ENCODE assay signal across 1 cellular context in the genomic region with DNA sequence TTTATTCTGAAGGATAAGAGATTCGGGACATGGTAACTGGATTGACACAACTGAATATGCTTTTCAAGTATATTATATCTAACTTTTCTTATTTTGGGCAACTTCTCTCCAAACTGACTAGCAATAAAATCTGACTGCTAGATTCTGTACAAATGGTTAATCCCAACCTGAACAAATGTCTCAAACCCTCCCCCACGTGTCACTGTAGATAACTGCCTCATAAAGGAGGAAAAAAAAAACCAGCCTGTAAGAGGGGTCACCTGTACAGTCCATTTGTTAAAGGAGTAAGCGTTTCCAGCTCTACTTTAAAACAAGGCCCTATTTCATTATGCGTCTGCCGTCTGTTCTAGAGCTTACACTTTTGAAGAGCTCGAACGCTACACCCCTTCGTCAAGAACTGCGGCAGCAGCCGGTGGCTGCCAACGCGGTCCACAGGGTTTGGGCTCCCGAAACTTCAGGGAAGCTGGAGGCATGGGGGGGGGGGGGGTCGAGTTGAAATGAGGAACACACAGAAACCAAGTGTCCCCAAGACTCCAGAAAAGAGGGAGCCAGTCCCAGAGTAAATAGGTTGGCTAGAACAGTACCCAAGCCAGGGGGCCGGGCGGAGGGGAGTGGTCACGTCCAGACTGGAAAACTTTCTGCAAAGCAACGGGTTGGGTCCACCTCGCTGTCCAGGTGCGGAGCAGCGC.
TF ChIP-seq lines count a peak whose summit lies in the region.

No MANE protein-coding gene starts in this region.

TF ChIP-seq in K562, 482 proteins besides CTCF, POLR2A, EP300 and RAD21 (continued from another document):
- TF ChIP-seq MAFK (IDR thresholded peaks at IDR 0.05; ENCODE audit: low read length) (no peak), CBX3 (IDR thresholded peaks at IDR 0.05; ENCODE audit: borderline replicate concordance in 1 of 2, low read length in 2 of 2) (no peak), PPARD (CRISPR knock-in tag; IDR thresholded peaks at IDR 0.05) (no peak), TAF9B (IDR thresholded peaks at IDR 0.05; ENCODE audit: partially characterized antibody) (no peak), MECOM (CRISPR knock-in tag; IDR thresholded peaks at IDR 0.05) (0 out of 2 replicates have a peak, but pooled peaks have one; percentile 25), PKNOX1 (IDR thresholded peaks at IDR 0.05) (no peak), ZNF347 (CRISPR knock-in tag; IDR thresholded peaks at IDR 0.05; ENCODE audit: low read depth) (no peak), NKRF (IDR thresholded peaks at IDR 0.05; ENCODE audit: borderline replicate concordance) (no peak; the same call in 1 of the 2 replicates), ATF7 (IDR thresholded peaks at IDR 0.05) (no peak), ZNF583 (CRISPR knock-in tag; IDR thresholded peaks at IDR 0.05) (no peak; the same call in 1 of the 2 replicates), GABPB1 (CRISPR knock-in tag; IDR thresholded peaks at IDR 0.05) (no peak), SIN3A (IDR thresholded peaks at IDR 0.05; ENCODE audit: borderline replicate concordance in 2 of 2, control insufficient read depth in 1 of 2, low read depth in 2 of 2, low read length in 2 of 2) (no peak), NCOA4 (IDR thresholded peaks at IDR 0.05; ENCODE audit: partially characterized antibody) (no peak), ELF1 (tag; IDR thresholded peaks at IDR 0.05) (no peak), ZKSCAN3 (CRISPR knock-in tag; IDR thresholded peaks at IDR 0.05) (no peak), NFRKB (IDR thresholded peaks at IDR 0.05; ENCODE audit: low read depth) (0 out of 2 replicates have a peak, but pooled peaks have one; percentile 10), TRIM25 (IDR thresholded peaks at IDR 0.05; ENCODE audit: borderline replicate concordance) (no peak), TOE1 (IDR thresholded peaks at IDR 0.05; ENCODE audit: borderline replicate concordance) (0 out of 2 replicates have a peak, but pooled peaks have one; percentile 89), TOE1 (CRISPR knock-in tag; IDR thresholded peaks at IDR 0.05; ENCODE audit: borderline replicate concordance, low read depth) (no peak), MED1 (CRISPR knock-in tag; IDR thresholded peaks at IDR 0.05; ENCODE audit: borderline replicate concordance) (no peak), ZNF165 (CRISPR knock-in tag; IDR thresholded peaks at IDR 0.05; ENCODE audit: borderline replicate concordance) (0 out of 2 replicates have a peak, but pooled peaks have one; percentile 19), ZBTB7A (IDR thresholded peaks at IDR 0.05; ENCODE audit: borderline replicate concordance, control insufficient read depth, low read depth, low read length) (no peak), RFX5 (IDR thresholded peaks at IDR 0.05; ENCODE audit: low read depth, low read length) (no peak), HMGN3 (IDR thresholded peaks at IDR 0.05; ENCODE audit: borderline replicate concordance, extremely low read depth, insufficient read length, low read depth, low read length) (no peak), CBX5 (IDR thresholded peaks at IDR 0.05; ENCODE audit: borderline replicate concordance, low read depth) (no peak), HDAC2 (IDR thresholded peaks at IDR 0.05) (0 out of 2 replicates have a peak, but pooled peaks have one; percentile 57), ZNF384 (IDR thresholded peaks at IDR 0.05; ENCODE audit: low read depth, low read length) (peak; percentile 81), POLR2AphosphoS5 (IDR thresholded peaks at IDR 0.05; ENCODE audit: control insufficient read depth, insufficient read depth, low read depth, low read length) (no peak), XRCC4 (IDR thresholded peaks at IDR 0.05; ENCODE audit: extremely low read depth, insufficient read depth, insufficient read length) (no peak), NCOR1 (IDR thresholded peaks at IDR 0.05) (no peak), VEZF1 (CRISPR knock-in tag; IDR thresholded peaks at IDR 0.05) (peak; percentile 62), ZNF57 (CRISPR knock-in tag; IDR thresholded peaks at IDR 0.05) (no peak), PHB (CRISPR knock-in tag; IDR thresholded peaks at IDR 0.05) (no peak), ZNF766 (CRISPR knock-in tag; conservative IDR thresholded peaks at IDR 0.05) (peak; percentile 60; the same call in 1 of the 2 replicates), RBFOX2 (IDR thresholded peaks at IDR 0.05; ENCODE audit: low read depth, low read length) (no peak), XRCC3 (IDR thresholded peaks at IDR 0.05) (no peak)
- TF ChIP-seq, protein P1, sequence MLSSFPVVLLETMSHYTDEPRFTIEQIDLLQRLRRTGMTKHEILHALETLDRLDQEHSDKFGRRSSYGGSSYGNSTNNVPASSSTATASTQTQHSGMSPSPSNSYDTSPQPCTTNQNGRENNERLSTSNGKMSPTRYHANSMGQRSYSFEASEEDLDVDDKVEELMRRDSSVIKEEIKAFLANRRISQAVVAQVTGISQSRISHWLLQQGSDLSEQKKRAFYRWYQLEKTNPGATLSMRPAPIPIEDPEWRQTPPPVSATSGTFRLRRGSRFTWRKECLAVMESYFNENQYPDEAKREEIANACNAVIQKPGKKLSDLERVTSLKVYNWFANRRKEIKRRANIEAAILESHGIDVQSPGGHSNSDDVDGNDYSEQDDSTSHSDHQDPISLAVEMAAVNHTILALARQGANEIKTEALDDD (IDR thresholded peaks at IDR 0.05): no peak
- TF ChIP-seq, protein P2, sequence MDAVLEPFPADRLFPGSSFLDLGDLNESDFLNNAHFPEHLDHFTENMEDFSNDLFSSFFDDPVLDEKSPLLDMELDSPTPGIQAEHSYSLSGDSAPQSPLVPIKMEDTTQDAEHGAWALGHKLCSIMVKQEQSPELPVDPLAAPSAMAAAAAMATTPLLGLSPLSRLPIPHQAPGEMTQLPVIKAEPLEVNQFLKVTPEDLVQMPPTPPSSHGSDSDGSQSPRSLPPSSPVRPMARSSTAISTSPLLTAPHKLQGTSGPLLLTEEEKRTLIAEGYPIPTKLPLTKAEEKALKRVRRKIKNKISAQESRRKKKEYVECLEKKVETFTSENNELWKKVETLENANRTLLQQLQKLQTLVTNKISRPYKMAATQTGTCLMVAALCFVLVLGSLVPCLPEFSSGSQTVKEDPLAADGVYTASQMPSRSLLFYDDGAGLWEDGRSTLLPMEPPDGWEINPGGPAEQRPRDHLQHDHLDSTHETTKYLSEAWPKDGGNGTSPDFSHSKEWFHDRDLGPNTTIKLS (IDR thresholded peaks at IDR 0.05; ENCODE audit: borderline replicate concordance, low read depth): peak; percentile 99
- TF ChIP-seq, protein P3, sequence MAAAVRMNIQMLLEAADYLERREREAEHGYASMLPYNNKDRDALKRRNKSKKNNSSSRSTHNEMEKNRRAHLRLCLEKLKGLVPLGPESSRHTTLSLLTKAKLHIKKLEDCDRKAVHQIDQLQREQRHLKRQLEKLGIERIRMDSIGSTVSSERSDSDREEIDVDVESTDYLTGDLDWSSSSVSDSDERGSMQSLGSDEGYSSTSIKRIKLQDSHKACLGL (CRISPR knock-in tag; IDR thresholded peaks at IDR 0.05; ENCODE audit: borderline replicate concordance, poor library complexity, severe bottlenecking): no peak
- TF ChIP-seq, protein P4, sequence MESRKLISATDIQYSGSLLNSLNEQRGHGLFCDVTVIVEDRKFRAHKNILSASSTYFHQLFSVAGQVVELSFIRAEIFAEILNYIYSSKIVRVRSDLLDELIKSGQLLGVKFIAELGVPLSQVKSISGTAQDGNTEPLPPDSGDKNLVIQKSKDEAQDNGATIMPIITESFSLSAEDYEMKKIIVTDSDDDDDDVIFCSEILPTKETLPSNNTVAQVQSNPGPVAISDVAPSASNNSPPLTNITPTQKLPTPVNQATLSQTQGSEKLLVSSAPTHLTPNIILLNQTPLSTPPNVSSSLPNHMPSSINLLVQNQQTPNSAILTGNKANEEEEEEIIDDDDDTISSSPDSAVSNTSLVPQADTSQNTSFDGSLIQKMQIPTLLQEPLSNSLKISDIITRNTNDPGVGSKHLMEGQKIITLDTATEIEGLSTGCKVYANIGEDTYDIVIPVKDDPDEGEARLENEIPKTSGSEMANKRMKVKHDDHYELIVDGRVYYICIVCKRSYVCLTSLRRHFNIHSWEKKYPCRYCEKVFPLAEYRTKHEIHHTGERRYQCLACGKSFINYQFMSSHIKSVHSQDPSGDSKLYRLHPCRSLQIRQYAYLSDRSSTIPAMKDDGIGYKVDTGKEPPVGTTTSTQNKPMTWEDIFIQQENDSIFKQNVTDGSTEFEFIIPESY (CRISPR knock-in tag; IDR thresholded peaks at IDR 0.05): no peak
- TF ChIP-seq, protein P5, sequence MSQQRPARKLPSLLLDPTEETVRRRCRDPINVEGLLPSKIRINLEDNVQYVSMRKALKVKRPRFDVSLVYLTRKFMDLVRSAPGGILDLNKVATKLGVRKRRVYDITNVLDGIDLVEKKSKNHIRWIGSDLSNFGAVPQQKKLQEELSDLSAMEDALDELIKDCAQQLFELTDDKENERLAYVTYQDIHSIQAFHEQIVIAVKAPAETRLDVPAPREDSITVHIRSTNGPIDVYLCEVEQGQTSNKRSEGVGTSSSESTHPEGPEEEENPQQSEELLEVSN (IDR thresholded peaks at IDR 0.05; ENCODE audit: borderline replicate concordance in 1 of 2, extremely low read depth in 1 of 2, insufficient read depth in 1 of 2, insufficient read length in 1 of 2, low read depth in 1 of 2, low read length in 1 of 2, poor library complexity in 1 of 2, severe bottlenecking in 1 of 2): no peak
